Comparison of ENCODE assay signal across 2 cellular contexts in the genomic region with DNA sequence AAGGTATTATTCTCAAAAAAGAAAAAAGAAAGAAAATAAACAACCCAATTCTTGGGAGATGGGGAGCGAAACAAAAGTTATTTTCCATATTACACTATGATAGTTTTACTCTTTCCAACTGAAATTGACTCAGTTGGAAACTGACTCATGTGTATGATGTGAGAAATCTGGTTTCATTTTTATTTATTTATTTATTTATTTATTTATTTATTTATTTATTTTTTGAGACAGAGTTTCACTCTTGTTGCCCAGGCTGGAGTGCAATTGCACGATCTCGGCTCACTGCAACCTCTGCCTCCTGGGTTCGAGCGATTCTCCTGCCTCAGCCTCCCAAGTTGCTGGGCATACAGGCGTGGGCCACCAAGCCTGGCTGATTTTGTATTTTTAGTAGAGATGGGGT. TPM values are rescaled to one million over a fixed set of nuclear protein-coding genes. Genes with fewer than 3 reads are reported as not detected.
"Had no signal": no experiment of that assay in that cellular context is flagged by ENCODE, and none has a peak within 500 bp of the region (broad histone marks: within the 10 kb centered on the region; RNA-seq: fewer than 3 reads in every experiment).

No MANE protein-coding gene starts in this region.

RNA-seq across cellular contexts. Expression of a gene that starts 11.3 kb away (rescaled TPM):
- total RNA-seq: G401, GM12878 had no signal
